In the genomic region with DNA sequence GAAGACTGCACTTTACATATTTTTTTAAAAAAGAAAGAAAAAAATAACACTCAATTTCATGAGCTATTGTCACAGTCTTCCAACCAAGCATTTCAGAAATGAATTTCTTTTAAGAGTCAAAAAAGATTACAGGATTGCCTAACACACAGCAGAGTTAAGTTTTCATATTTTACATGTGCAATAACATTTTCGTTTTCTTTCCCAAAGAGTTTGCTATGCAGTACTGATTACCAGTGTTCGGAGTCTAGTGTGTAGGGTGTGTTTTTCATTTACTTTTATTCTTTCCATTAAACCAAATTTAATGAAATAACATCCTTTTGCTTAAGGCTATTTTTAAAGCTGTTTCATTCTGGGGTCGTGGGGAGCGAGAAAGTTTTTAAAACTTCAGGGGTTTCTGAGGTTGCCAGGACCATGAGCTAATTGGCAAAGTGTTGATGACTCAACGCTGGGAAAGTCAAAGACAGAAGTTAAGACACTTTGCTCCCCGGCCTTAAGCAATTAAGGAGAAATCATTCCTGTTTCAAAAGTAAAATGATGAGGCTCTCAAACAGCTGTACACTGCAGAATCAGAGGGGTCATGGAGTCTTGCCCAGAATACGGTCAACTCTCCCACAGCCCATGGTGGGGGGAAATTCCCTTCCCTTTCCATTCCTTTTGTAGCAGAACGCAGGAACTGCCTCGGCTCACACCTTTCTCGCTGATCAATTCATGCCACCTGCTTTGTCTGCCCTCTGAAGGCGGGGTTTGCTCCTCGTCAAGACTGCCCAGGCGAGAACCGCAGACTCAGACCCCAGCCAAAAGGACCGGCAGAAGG, we compare ENCODE assay signal across 9 cellular contexts. TPM values are rescaled to one million over a fixed set of nuclear protein-coding genes. Genes with fewer than 3 reads are reported as not detected.
DNase-seq lines count a peak whose midpoint lies in the region; ATAC-seq and TF ChIP-seq lines count a peak whose summit lies in the region.
"Had no signal": no experiment of that assay in that cellular context is flagged by ENCODE, and none has a peak within 500 bp of the region (broad histone marks: within the 10 kb centered on the region; RNA-seq: fewer than 3 reads in every experiment).

No MANE protein-coding gene starts in this region.

- H3K9me3 ChIP-seq in fibroblast of lung (ENCODE audit: control insufficient read depth, insufficient read depth, low read depth, low read length), result no peaks in the 10 kb centered on the region

- peak overlapping the region; percentile 76 for H3K4me2 ChIP-seq in fibroblast of lung (ENCODE audit: extremely low read depth, insufficient read depth, low read length)

- H2AFZ ChIP-seq in fibroblast of lung (ENCODE audit: low read length), result no peak overlapping the region

- ATAC-seq in omental fat pad (ENCODE audit: low FRiP score) (peak; percentile 68), HG02642 (IDR thresholded peaks at IDR 0.05; ENCODE audit: poor library complexity, unreplicated experiment) (no peak)

- peaks cover 42% of the 10 kb centered on the region for H3K4me1 Mint-ChIP-seq in nephron progenitor cell

- H3K27ac ChIP-seq in fibroblast of lung (ENCODE audit: insufficient read depth, low read length), result no peak overlapping the region

- H3K36me3 Mint-ChIP-seq in nephron progenitor cell (ENCODE audit: low read depth), result no peaks in the 10 kb centered on the region

- H3K27me3 Mint-ChIP-seq in nephron progenitor cell (ENCODE audit: low read depth, poor library complexity), result peaks cover 67% of the 10 kb centered on the region

- no peaks in the 10 kb centered on the region for H3K9me3 Mint-ChIP-seq in nephron progenitor cell

- no peak overlapping the region for H3K27ac Mint-ChIP-seq in nephron progenitor cell

- H3K4me1 ChIP-seq in fibroblast of lung (ENCODE audit: control insufficient read depth, extremely low read depth, insufficient read depth, low read length), result peaks cover 6% of the 10 kb centered on the region

- H3K4me3 Mint-ChIP-seq in nephron progenitor cell, result no peak overlapping the region

- H3K36me3 ChIP-seq in fibroblast of lung (ENCODE audit: control insufficient read depth, insufficient read depth, low read length), result no peaks in the 10 kb centered on the region

- no peak overlapping the region for H3K9ac ChIP-seq in fibroblast of lung (ENCODE audit: insufficient read depth, low read length)

- TF ChIP-seq CTCF in AG09319 (IDR thresholded peaks at IDR 0.05; ENCODE audit: low read depth, low read length), result no peak
- no peak for TF ChIP-seq CTCF in fibroblast of lung (conservative IDR thresholded peaks at IDR 0.05 in 1 of 2, IDR thresholded peaks at IDR 0.05 in 1 of 2; ENCODE audit: low read depth in 1 of 2, low read length in 2 of 2)
- TF ChIP-seq CTCF in omental fat pad (IDR thresholded peaks at IDR 0.05), result no peak
- no peak for TF ChIP-seq CTCF in nephron progenitor cell (IDR thresholded peaks at IDR 0.05)

- DNase-seq in AG09319 (ENCODE audit: extremely low read depth, low read depth), result peak; percentile 53
- DNase-seq in NCI-H460 (ENCODE audit: extremely low read depth, low read depth), result peak; percentile 19
- DNase-seq in fibroblast of lung (ENCODE audit: low read depth in 2 of 2), result peak; percentile 58 to 90
- DNase-seq in omental fat pad (ENCODE audit: low spot score), result no peak
- DNase-seq in NCI-H1092 treated with DMSO at 0.1 percent for 48 hours (lab: John Stamatoyannopoulos, UW), result no peak
- no peak for DNase-seq in germinal center (ENCODE audit: low spot score)
- no peak for DNase-seq in nephron progenitor cell
- DNase-seq: activated gamma-delta T cell had no signal

- H3K4me3 ChIP-seq in fibroblast of lung (replicated peaks in 1 of 4; ENCODE audit: control extremely low read depth in 1 of 4, insufficient read depth in 1 of 4, low read depth in 3 of 4, low read length in 4 of 4), result peak overlapping the region in 1 of 4 experiments; percentile 27

- H3K79me2 ChIP-seq in fibroblast of lung (ENCODE audit: control insufficient read depth, insufficient read depth, low read length), result no peaks in the 10 kb centered on the region

- no peaks in the 10 kb centered on the region for H4K20me1 ChIP-seq in fibroblast of lung (ENCODE audit: control insufficient read depth, extremely low read depth, insufficient read depth, low read length)

- H3K27me3 ChIP-seq in fibroblast of lung (ENCODE audit: control insufficient read depth, insufficient read depth, low read length), result peaks cover 4% of the 10 kb centered on the region

RNA-seq across cellular contexts. Expression of a gene that starts 53.0 kb away (rescaled TPM):
- 9.8 and 10.5 TPM in 2 replicates for total RNA-seq in NCI-H460 (2014; rRNA removed; shearing (Covaris generic))
- 4.7 and 5.1 TPM in 2 replicates for polyA plus RNA-seq in NCI-H460 (2014; cell fraction: nucleus; rRNA removed)
- total RNA-seq in fibroblast of lung (1.0 and 7.4 TPM in 2 replicates), omental fat pad (10 to 100 TPM in 1 of 4 donors, 1 to 10 TPM in 3; 4.8 to 16.5 (median 8.9) TPM)
- 2.8 and 11.8 TPM in 2 replicates for polyA plus RNA-seq in fibroblast of lung
- polyA plus RNA-seq in fibroblast of lung (2012), result 3.9 and 9.5 TPM in 2 replicates
- 14.0 and 82.2 TPM in 2 replicates for polyA minus RNA-seq in fibroblast of lung (ENCODE audit: low replicate concordance)

Comparison
In these comparisons a context has a peak if more than half of its experiments do, and no peak if none do; other contexts are left out.
1. DNase-seq: peak in AG09319 (single experiment), NCI-H460 (single experiment) and fibroblast of lung (2 of 2); none in omental fat pad (single experiment), NCI-H1092 treated with DMSO at 0.1 percent for 48 hours (single experiment), germinal center (single experiment) and nephron progenitor cell (single experiment).